Comparison of ENCODE assay signal across 8 cellular contexts in the genomic region with DNA sequence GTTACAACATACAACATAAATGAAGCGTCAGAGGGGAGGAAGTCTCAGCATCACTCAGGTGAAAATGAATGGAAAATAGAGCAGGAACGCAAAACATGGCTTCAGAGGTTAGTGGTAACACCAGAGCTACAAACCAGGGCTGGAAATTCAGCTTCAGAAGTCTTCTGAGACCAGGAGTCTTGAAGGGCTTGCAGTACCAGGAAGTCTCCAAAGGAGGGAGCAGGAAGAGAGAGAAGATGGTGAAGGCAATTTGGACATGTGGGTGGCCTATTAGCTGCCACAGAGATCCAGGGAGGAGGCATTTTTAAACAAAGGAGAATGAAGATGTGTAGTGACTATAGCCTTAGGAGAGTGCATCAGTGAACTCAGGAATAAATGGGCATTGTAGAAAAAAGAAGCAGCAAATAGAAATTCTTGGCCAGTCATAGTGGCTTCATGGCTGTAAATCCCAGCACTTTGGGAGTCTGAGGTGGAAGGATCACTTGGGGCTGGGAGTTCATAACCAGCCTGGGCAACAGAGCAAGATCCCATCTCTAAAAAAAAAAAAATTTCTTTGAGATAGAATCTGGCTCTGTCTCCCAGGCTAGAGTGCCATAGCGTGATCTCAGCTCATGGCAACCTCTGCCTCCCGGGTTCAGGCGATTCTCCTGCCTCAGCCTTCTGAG. TPM values are rescaled to one million over a fixed set of nuclear protein-coding genes. Genes with fewer than 3 reads are reported as not detected.
DNase-seq lines count a peak whose midpoint lies in the region; ATAC-seq and TF ChIP-seq lines count a peak whose summit lies in the region.

No MANE protein-coding gene starts in this region.

- no peak overlapping the region for H2BK5ac ChIP-seq in neuronal stem cell (ENCODE audit: low read length)

- in situ Hi-C loops in ACHN (cut with HindIII; ENCODE audit: low pct_ligation_motif_present, low pct_unique_long_range_greater_than_20kb, low sequenced_read_pairs), result no loop called here

- H3K27ac ChIP-seq in neuronal stem cell (replicated peaks; ENCODE audit: low read length), result no peak overlapping the region

- H3K4me3 Mint-ChIP-seq in activated CD4-positive, alpha-beta memory T cell treated with anti-CD3 and anti-CD28 coated beads, Interleukin-2, amount 10 ng/mL, durations not matched to agents 7 days and 5 days, result no peak overlapping the region

- no peak overlapping the region for H4K91ac ChIP-seq in neuronal stem cell (ENCODE audit: low read depth, low read length, poor library complexity)

- POLR2A ChIA-PET in activated CD4-positive, alpha-beta memory T cell treated with anti-CD3 and anti-CD28 coated beads, Interleukin-2, amount 10 ng/mL, durations not matched to agents 7 days and 5 days (lab: Charles Lee), result interaction anchor here (1.3 kb wide), 2 partner anchors 10 to 350 kb away, joined by 3 to 6 read pairs; partner anchors contain the start of gene DDX50

- DNase-seq in ACHN (peak; percentile 82), GM04504 (ENCODE audit: low read depth) (peak; percentile 68), NCI-H446 treated with DMSO at 0.1 percent for 48 hours (lab: John Stamatoyannopoulos, UW) (peak; percentile 32), fibroblast of villous mesenchyme (ENCODE audit: low read depth) (peak; percentile 87), neuronal stem cell (ENCODE audit: low spot score) (peak; percentile 73), OCI-M2 (lab: John Stamatoyannopoulos, UW; ENCODE audit: unreplicated experiment) (no peak)
- peak; percentile 46 for DNase-seq in activated CD4-positive, alpha-beta memory T cell treated with anti-CD3 and anti-CD28 coated beads, Interleukin-2, amount 10 ng/mL, durations not matched to agents 7 days and 5 days

- H3K4me1 Mint-ChIP-seq in activated CD4-positive, alpha-beta memory T cell treated with anti-CD3 and anti-CD28 coated beads, Interleukin-2, amount 10 ng/mL, durations not matched to agents 7 days and 5 days, result no peaks in the 10 kb centered on the region

- no peaks in the 10 kb centered on the region for H3K9me3 ChIP-seq in neuronal stem cell (replicated peaks in 1 of 2; ENCODE audit: control insufficient read depth in 2 of 2, insufficient read depth in 1 of 2, low read depth in 1 of 2, low read length in 2 of 2)

- no peak overlapping the region for H4K8ac ChIP-seq in neuronal stem cell (ENCODE audit: low read depth, low read length)

- no peaks in the 10 kb centered on the region for H3K36me3 ChIP-seq in neuronal stem cell (replicated peaks in 1 of 2; ENCODE audit: control insufficient read depth in 2 of 2, insufficient read depth in 2 of 2, low read length in 2 of 2)

- no peaks in the 10 kb centered on the region for H3K9me3 Mint-ChIP-seq in activated CD4-positive, alpha-beta memory T cell treated with anti-CD3 and anti-CD28 coated beads, Interleukin-2, amount 10 ng/mL, durations not matched to agents 7 days and 5 days

- H3K14ac ChIP-seq in neuronal stem cell (ENCODE audit: low read length), result no peak overlapping the region

- H3K18ac ChIP-seq in neuronal stem cell (ENCODE audit: low read length), result no peak overlapping the region

- peak; percentile 97 for TF ChIP-seq CTCF in fibroblast of villous mesenchyme (IDR thresholded peaks at IDR 0.05; ENCODE audit: insufficient read depth, low read depth, low read length)

- no peak overlapping the region for H2BK15ac ChIP-seq in neuronal stem cell (ENCODE audit: low read length)

- H3K9ac ChIP-seq in neuronal stem cell (ENCODE audit: low read depth, low read length, poor library complexity), result no peak overlapping the region

- H3K79me1 ChIP-seq in neuronal stem cell (ENCODE audit: low read depth, low read length), result no peaks in the 10 kb centered on the region

- no peak overlapping the region for H3K4me2 ChIP-seq in neuronal stem cell (ENCODE audit: insufficient read depth, low read length, poor library complexity, severe bottlenecking)

- H3K27me3 ChIP-seq in neuronal stem cell (ENCODE audit: control insufficient read depth in 3 of 3, insufficient read depth in 3 of 3, low read depth in 1 of 3, low read length in 3 of 3), result no peaks in the 10 kb centered on the region

- no peak overlapping the region for H2BK12ac ChIP-seq in neuronal stem cell (ENCODE audit: low read length)

- H2BK120ac ChIP-seq in neuronal stem cell (ENCODE audit: low read depth, low read length), result no peak overlapping the region

- no peak overlapping the region for H2AK5ac ChIP-seq in neuronal stem cell (ENCODE audit: low read depth, low read length)

- no peaks in the 10 kb centered on the region for H3K4me1 ChIP-seq in neuronal stem cell (ENCODE audit: control insufficient read depth in 2 of 2, insufficient read depth in 1 of 2, low read depth in 1 of 2, low read length in 2 of 2)

- H2AFZ ChIP-seq in neuronal stem cell (ENCODE audit: low read length), result peak overlapping the region; percentile 15

- ATAC-seq in HG03039 (IDR thresholded peaks at IDR 0.05; ENCODE audit: unreplicated experiment), result peak; percentile 62

- CTCF ChIA-PET in activated CD4-positive, alpha-beta memory T cell treated with anti-CD3 and anti-CD28 coated beads, Interleukin-2, amount 10 ng/mL, durations not matched to agents 7 days and 5 days (lab: Charles Lee), result interaction anchor here (0.7 to 2.2 kb wide), 20 partner anchors 9 to 1158 kb away, joined by 3 to 7 read pairs (median 4); partner anchors contain the start of genes CCAR1, HNRNPH3, PBLD and STOX1

- H3K36me3 Mint-ChIP-seq in activated CD4-positive, alpha-beta memory T cell treated with anti-CD3 and anti-CD28 coated beads, Interleukin-2, amount 10 ng/mL, durations not matched to agents 7 days and 5 days (ENCODE audit: low read depth), result no peaks in the 10 kb centered on the region

- no peak overlapping the region for H3K23ac ChIP-seq in neuronal stem cell (ENCODE audit: low read depth, low read length, poor library complexity)

- no CpG with 5 or more reads among the region's 5 CpGs for WGBS in neuronal stem cell (ENCODE audit: extremely low coverage in 2 of 2, insufficient read length in 2 of 2, insufficient replicate concordance in 1 of 2), 2 donors

- H3K27ac Mint-ChIP-seq in activated CD4-positive, alpha-beta memory T cell treated with anti-CD3 and anti-CD28 coated beads, Interleukin-2, amount 10 ng/mL, durations not matched to agents 7 days and 5 days, result no peak overlapping the region

- H3K27me3 Mint-ChIP-seq in activated CD4-positive, alpha-beta memory T cell treated with anti-CD3 and anti-CD28 coated beads, Interleukin-2, amount 10 ng/mL, durations not matched to agents 7 days and 5 days, result no peaks in the 10 kb centered on the region

- H3K4me3 ChIP-seq in fibroblast of villous mesenchyme (ENCODE audit: low read depth, low read length) (no peak overlapping the region), neuronal stem cell (ENCODE audit: low read length in 2 of 2) (no peak overlapping the region)

- no peak overlapping the region for H3K4ac ChIP-seq in neuronal stem cell (ENCODE audit: low read length)

RNA-seq across cellular contexts. Expression of gene TET1, which starts 9.3 kb away (rescaled TPM):
- total RNA-seq in activated CD4-positive, alpha-beta memory T cell treated with anti-CD3 and anti-CD28 coated beads, Interleukin-2, amount 10 ng/mL, durations not matched to agents 7 days and 5 days, result 1 to 10 TPM; 1.5 to 1.6 TPM
- 8.4 and 9.5 TPM in 2 replicates for total RNA-seq in fibroblast of villous mesenchyme
- 17.2 TPM for polyA plus RNA-seq in neuronal stem cell (2013, experiment 1 of 2)
- polyA plus RNA-seq in neuronal stem cell (2013, experiment 2 of 2), result 17.2 TPM

RNA-seq across cellular contexts. Expression of gene SLC25A16, which starts 23.6 kb away (rescaled TPM):
- 10 to 100 TPM; 14.7 to 17.5 TPM for total RNA-seq in activated CD4-positive, alpha-beta memory T cell treated with anti-CD3 and anti-CD28 coated beads, Interleukin-2, amount 10 ng/mL, durations not matched to agents 7 days and 5 days
- total RNA-seq in fibroblast of villous mesenchyme, result 14.8 and 28.1 TPM in 2 replicates
- polyA plus RNA-seq in neuronal stem cell (2013, experiment 1 of 2), result 2.5 TPM
- polyA plus RNA-seq in neuronal stem cell (2013, experiment 2 of 2), result 3.7 TPM
